Comparison of ENCODE assay signal across 14 cellular contexts in the genomic region with DNA sequence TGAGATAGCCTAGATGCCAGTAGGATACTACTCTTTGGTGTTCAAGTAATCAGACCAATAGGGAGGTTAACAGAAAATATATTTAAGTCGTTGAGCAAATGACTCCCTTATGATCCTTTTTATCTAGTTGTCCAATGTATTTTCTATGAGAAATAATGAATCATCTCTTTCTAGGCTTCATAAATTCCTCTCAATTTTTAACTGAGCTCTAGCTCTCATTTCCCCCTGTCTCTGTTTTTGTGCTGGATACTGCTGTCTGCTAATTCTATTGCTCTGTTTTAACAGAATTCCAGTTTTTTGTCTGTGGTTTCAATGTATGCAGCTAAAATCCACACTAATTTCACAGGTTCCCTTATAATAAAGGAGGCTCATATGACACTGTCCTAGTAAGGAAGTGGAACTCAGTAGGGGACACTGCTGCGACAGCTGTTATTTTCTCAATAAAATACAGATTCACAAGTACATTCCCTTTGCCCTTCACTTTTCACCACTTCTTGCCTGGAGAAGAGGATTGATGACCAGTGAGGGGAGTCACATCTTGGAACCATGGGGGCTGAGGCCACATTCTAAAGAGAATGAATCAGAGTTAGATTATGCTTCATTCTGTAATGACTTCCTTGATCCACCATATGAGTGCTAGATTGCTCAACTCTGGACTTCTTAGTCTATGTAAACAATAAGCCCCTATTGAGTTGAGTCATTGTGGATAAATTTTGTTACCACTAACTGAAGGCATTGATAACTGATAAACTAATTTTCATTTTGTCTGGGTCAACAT.
A peak's percentile ranks its signal among the peaks of the same experiment; 100 is the strongest.
DNase-seq lines count a peak whose midpoint lies in the region; ATAC-seq and TF ChIP-seq lines count a peak whose summit lies in the region.
"Had no signal": no experiment of that assay in that cellular context is flagged by ENCODE, and none has a peak within 500 bp of the region (broad histone marks: within the 10 kb centered on the region; RNA-seq: fewer than 3 reads in every experiment).

No MANE protein-coding gene starts in this region.

- no peak overlapping the region for H3K27ac Mint-ChIP-seq in activated CD8-positive, alpha-beta memory T cell treated with anti-CD3 and anti-CD28 coated beads, Interleukin-2, amount 10 ng/mL, durations not matched to agents 7 days and 5 days
- no peak overlapping the region for H3K27ac Mint-ChIP-seq in stimulated activated effector memory CD8-positive, alpha-beta T cell treated with anti-CD3 and anti-CD28 coated beads, Interleukin-12 subunit alpha, Interleukin-12 subunit beta, amount 100 ng/mL, for 72 hours
- H3K27ac Mint-ChIP-seq: B cell had no signal

- H3K9me3 Mint-ChIP-seq in activated CD8-positive, alpha-beta memory T cell treated with anti-CD3 and anti-CD28 coated beads, Interleukin-2, amount 10 ng/mL, durations not matched to agents 7 days and 5 days (ENCODE audit: low read depth): no peaks in the 10 kb centered on the region
- no peaks in the 10 kb centered on the region for H3K9me3 Mint-ChIP-seq in stimulated activated effector memory CD8-positive, alpha-beta T cell treated with anti-CD3 and anti-CD28 coated beads, Interleukin-12 subunit alpha, Interleukin-12 subunit beta, amount 100 ng/mL, for 72 hours
- H3K9me3 Mint-ChIP-seq: neural crest cell had no signal

- no peak overlapping the region for H3K4me3 ChIP-seq in fibroblast of lung (replicated peaks in 1 of 4; ENCODE audit: control extremely low read depth in 1 of 4, insufficient read depth in 1 of 4, low read depth in 3 of 4, low read length in 4 of 4)
- H3K4me3 ChIP-seq: vagina had no signal

- no peaks in the 10 kb centered on the region for H3K36me3 ChIP-seq in fibroblast of lung (ENCODE audit: control insufficient read depth, insufficient read depth, low read length)
- H3K36me3 ChIP-seq: vagina had no signal

- no peaks in the 10 kb centered on the region for H3K27me3 Mint-ChIP-seq in activated CD8-positive, alpha-beta memory T cell treated with anti-CD3 and anti-CD28 coated beads, Interleukin-2, amount 10 ng/mL, durations not matched to agents 7 days and 5 days
- H3K27me3 Mint-ChIP-seq: B cell had no signal

- no peaks in the 10 kb centered on the region for H3K36me3 Mint-ChIP-seq in activated CD8-positive, alpha-beta memory T cell treated with anti-CD3 and anti-CD28 coated beads, Interleukin-2, amount 10 ng/mL, durations not matched to agents 7 days and 5 days
- no peaks in the 10 kb centered on the region for H3K36me3 Mint-ChIP-seq in stimulated activated effector memory CD8-positive, alpha-beta T cell treated with anti-CD3 and anti-CD28 coated beads, Interleukin-12 subunit alpha, Interleukin-12 subunit beta, amount 100 ng/mL, for 72 hours

- CTCF ChIA-PET in activated CD8-positive, alpha-beta memory T cell treated with anti-CD3 and anti-CD28 coated beads, Interleukin-2, amount 10 ng/mL, durations not matched to agents 7 days and 5 days (lab: Charles Lee): no interaction called here

- peaks cover 7% of the 10 kb centered on the region for H3K4me1 ChIP-seq in fibroblast of lung (ENCODE audit: control insufficient read depth, extremely low read depth, insufficient read depth, low read length)
- H3K4me1 ChIP-seq: vagina had no signal

- H3K4me2 ChIP-seq in fibroblast of lung (ENCODE audit: extremely low read depth, insufficient read depth, low read length): no peak overlapping the region

- H3K9me3 ChIP-seq in fibroblast of lung (ENCODE audit: control insufficient read depth, insufficient read depth, low read depth, low read length): no peaks in the 10 kb centered on the region
- H3K9me3 ChIP-seq: vagina had no signal

- no peaks in the 10 kb centered on the region for H4K20me1 ChIP-seq in fibroblast of lung (ENCODE audit: control insufficient read depth, extremely low read depth, insufficient read depth, low read length)

- H3K4me1 Mint-ChIP-seq in activated CD8-positive, alpha-beta memory T cell treated with anti-CD3 and anti-CD28 coated beads, Interleukin-2, amount 10 ng/mL, durations not matched to agents 7 days and 5 days: peaks cover 13% of the 10 kb centered on the region
- no peaks in the 10 kb centered on the region for H3K4me1 Mint-ChIP-seq in stimulated activated effector memory CD8-positive, alpha-beta T cell treated with anti-CD3 and anti-CD28 coated beads, Interleukin-12 subunit alpha, Interleukin-12 subunit beta, amount 100 ng/mL, for 72 hours
- H3K4me1 Mint-ChIP-seq: B cell, neural crest cell had no signal

- no peak overlapping the region for H3K9ac ChIP-seq in fibroblast of lung (ENCODE audit: insufficient read depth, low read length)

- no peak overlapping the region for H2AFZ ChIP-seq in fibroblast of lung (ENCODE audit: low read length)

- peak; percentile 36 for ATAC-seq in activated CD8-positive, alpha-beta memory T cell treated with anti-CD3 and anti-CD28 coated beads, Interleukin-2, amount 10 ng/mL, durations not matched to agents 7 days and 5 days
- ATAC-seq in stimulated activated effector memory CD8-positive, alpha-beta T cell treated with anti-CD3 and anti-CD28 coated beads, Interleukin-12 subunit alpha, Interleukin-12 subunit beta, amount 100 ng/mL, for 72 hours: peak; percentile 92
- ATAC-seq in HG03039 (IDR thresholded peaks at IDR 0.05; ENCODE audit: unreplicated experiment): no peak

- DNase-seq in activated CD8-positive, alpha-beta memory T cell treated with anti-CD3 and anti-CD28 coated beads, Interleukin-2, amount 10 ng/mL, durations not matched to agents 7 days and 5 days: no peak
- DNase-seq in activated CD8-positive, alpha-beta memory T cell treated with anti-CD3 and anti-CD28 coated beads, Interleukin-2, amount 50 U/mL, for 48 hours: no peak
- DNase-seq in RKO (ENCODE audit: low spot score) (peak; percentile 11), fibroblast of lung (ENCODE audit: low read depth in 2 of 2) (peak; percentile 88 to 98), DMS79 treated with DMSO at 0.1 percent for 48 hours (lab: John Stamatoyannopoulos, UW) (no peak), DMS153 (lab: John Stamatoyannopoulos, UW) (no peak)
- DNase-seq in stimulated activated effector memory CD8-positive, alpha-beta T cell treated with anti-CD3 and anti-CD28 coated beads, Interleukin-12 subunit alpha, Interleukin-12 subunit beta, amount 100 ng/mL, for 72 hours (ENCODE audit: low spot score in 2 of 2): no peak
- DNase-seq: activated CD4-positive, alpha-beta T cell treated with anti-CD3 and anti-CD28 coated beads for 1 hour; hypothalamus; NCI-H187 had no signal

- TF ChIP-seq CTCF in fibroblast of lung (conservative IDR thresholded peaks at IDR 0.05 in 1 of 2, IDR thresholded peaks at IDR 0.05 in 1 of 2; ENCODE audit: low read depth in 1 of 2, low read length in 2 of 2): no peak

- no peak overlapping the region for H3K4me3 Mint-ChIP-seq in activated CD8-positive, alpha-beta memory T cell treated with anti-CD3 and anti-CD28 coated beads, Interleukin-2, amount 10 ng/mL, durations not matched to agents 7 days and 5 days
- no peak overlapping the region for H3K4me3 Mint-ChIP-seq in stimulated activated effector memory CD8-positive, alpha-beta T cell treated with anti-CD3 and anti-CD28 coated beads, Interleukin-12 subunit alpha, Interleukin-12 subunit beta, amount 100 ng/mL, for 72 hours
- H3K4me3 Mint-ChIP-seq: B cell, neural crest cell had no signal

- H3K27ac ChIP-seq in fibroblast of lung (ENCODE audit: insufficient read depth, low read length): peak overlapping the region; percentile 67
- H3K27ac ChIP-seq: vagina had no signal

- no peaks in the 10 kb centered on the region for H3K79me2 ChIP-seq in fibroblast of lung (ENCODE audit: control insufficient read depth, insufficient read depth, low read length)

- no peaks in the 10 kb centered on the region for H3K27me3 ChIP-seq in fibroblast of lung (ENCODE audit: control insufficient read depth, insufficient read depth, low read length)
- H3K27me3 ChIP-seq: vagina had no signal

Comparison
In these comparisons a context has a peak if more than half of its experiments do, and no peak if none do; other contexts are left out.
1. DNase-seq: peak in RKO (single experiment) and fibroblast of lung (2 of 2); none in activated CD8-positive, alpha-beta memory T cell treated with anti-CD3 and anti-CD28 coated beads, Interleukin-2, amount 10 ng/mL, durations not matched to agents 7 days and 5 days (single experiment), activated CD8-positive, alpha-beta memory T cell treated with anti-CD3 and anti-CD28 coated beads, Interleukin-2, amount 50 U/mL, for 48 hours (single experiment), stimulated activated effector memory CD8-positive, alpha-beta T cell treated with anti-CD3 and anti-CD28 coated beads, Interleukin-12 subunit alpha, Interleukin-12 subunit beta, amount 100 ng/mL, for 72 hours (0 of 2), DMS79 treated with DMSO at 0.1 percent for 48 hours (single experiment) and DMS153 (single experiment).